Comparison of ENCODE assay signal across 14 cellular contexts in the genomic region with DNA sequence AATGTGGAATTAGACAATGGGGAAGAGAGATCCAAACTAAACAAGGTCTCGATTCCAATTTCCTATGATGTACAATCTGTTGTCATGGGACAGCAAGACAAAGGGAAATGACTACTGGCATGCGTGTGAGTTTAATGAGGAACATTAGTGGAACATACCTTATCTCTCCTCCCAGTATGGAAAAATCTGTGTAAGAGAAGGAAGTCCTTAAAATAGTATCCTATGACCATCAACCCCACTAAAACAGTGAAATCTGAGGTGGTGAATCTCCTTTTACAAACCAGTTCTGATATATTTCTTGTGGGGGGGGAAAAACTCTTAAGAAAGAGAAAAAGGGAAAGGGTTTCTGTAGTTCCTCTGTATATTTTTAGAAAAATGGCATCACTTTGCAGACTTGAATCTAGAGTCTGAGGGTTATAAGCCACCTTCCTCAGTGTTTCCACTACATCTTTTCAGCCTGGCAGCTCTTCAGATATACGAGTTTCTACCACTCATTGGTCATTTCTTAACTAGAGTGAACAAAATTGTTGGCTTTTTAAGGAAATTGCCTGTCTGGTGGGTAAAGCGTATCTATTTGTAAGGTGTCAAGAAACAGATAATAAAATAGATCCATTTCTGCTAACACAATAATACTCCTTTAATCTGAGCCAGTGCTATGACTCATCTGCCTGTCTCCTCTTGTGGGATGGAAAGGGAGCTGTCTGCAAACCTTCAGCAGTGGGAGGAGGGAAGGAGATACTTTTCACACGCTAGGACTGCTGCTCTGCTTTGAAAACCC. TPM values are rescaled to one million over a fixed set of nuclear protein-coding genes. Genes with fewer than 3 reads are reported as not detected.
DNase-seq lines count a peak whose midpoint lies in the region; ATAC-seq and TF ChIP-seq lines count a peak whose summit lies in the region.
"Had no signal": no experiment of that assay in that cellular context is flagged by ENCODE, and none has a peak within 500 bp of the region (broad histone marks: within the 10 kb centered on the region; RNA-seq: fewer than 3 reads in every experiment).

No MANE protein-coding gene starts in this region.

- in situ Hi-C loops in mammary epithelial cell (cut with MboI; ENCODE audit: low sequenced_read_pairs in 2 of 2) = no loop called here

- BruUV-seq in mammary epithelial cell (replicated peaks; lab: Mats Ljungman, UMichigan) = no TSS peak

- H3K27me3 ChIP-seq in MG63 = no peaks in the 10 kb centered on the region; the same call in 1 of the 2 replicates
- no peaks in the 10 kb centered on the region for H3K27me3 ChIP-seq in mammary epithelial cell (ENCODE audit: insufficient read depth, low read length)

- no peak overlapping the region for H3K4me3 Mint-ChIP-seq in natural killer cell
- H3K4me3 Mint-ChIP-seq: activated naive CD4-positive, alpha-beta T cell treated with anti-CD3 and anti-CD28 coated beads, Interleukin-2, amount 50 U/mL, for 24 hours; memory B cell had no signal

- intact Hi-C loops in mammary epithelial cell (cut with micrococcal nuclease) = loop anchor here (10.0 kb wide), 1 partner anchor 153 kb away; no protein-coding TSS in a partner anchor
- intact Hi-C loops in natural killer cell (cut with micrococcal nuclease) = no loop called here
- intact Hi-C loops in posterior cingulate gyrus (cut with DNase I) = no loop called here

- H4K20me1 ChIP-seq in mammary epithelial cell (ENCODE audit: insufficient read depth, low read length) = no peaks in the 10 kb centered on the region

- TF ChIP-seq CTCF in mammary epithelial cell (conservative IDR thresholded peaks at IDR 0.05 in 1 of 2, IDR thresholded peaks at IDR 0.05 in 1 of 2; ENCODE audit: extremely low read depth in 1 of 2, insufficient read depth in 1 of 2, low read depth in 1 of 2, low read length in 2 of 2) (no peak), natural killer cell (IDR thresholded peaks at IDR 0.05) (no peak)

- CTCF ChIA-PET in mammary epithelial cell (lab: Charles Lee; ENCODE audit: low non-redundant PET) = interaction anchor here (0.5 to 0.6 kb wide), 2 partner anchors 66 to 183 kb away, joined by 4 read pairs; no protein-coding TSS in a partner anchor

- H3K36me3 ChIP-seq in MG63 (no peaks in the 10 kb centered on the region), mammary epithelial cell (ENCODE audit: insufficient read depth, low read length) (no peaks in the 10 kb centered on the region)

- ATAC-seq in natural killer cell (no peak), HG02981 (IDR thresholded peaks at IDR 0.05; ENCODE audit: unreplicated experiment) (no peak)
- ATAC-seq: GM12878 had no signal

- H3K36me3 Mint-ChIP-seq in natural killer cell = no peaks in the 10 kb centered on the region
- H3K36me3 Mint-ChIP-seq: activated naive CD4-positive, alpha-beta T cell treated with anti-CD3 and anti-CD28 coated beads, Interleukin-2, amount 50 U/mL, for 24 hours; memory B cell had no signal

- H3K9ac ChIP-seq in mammary epithelial cell (ENCODE audit: insufficient read depth, low read length) = no peak overlapping the region

- no peak overlapping the region for H2AFZ ChIP-seq in mammary epithelial cell (ENCODE audit: low read depth, low read length)

- H3K4me1 ChIP-seq in mammary epithelial cell (ENCODE audit: insufficient read depth, low read length) = peaks cover 19% of the 10 kb centered on the region

- no peaks in the 10 kb centered on the region for H3K79me2 ChIP-seq in mammary epithelial cell (ENCODE audit: insufficient read depth, low read length)

- no peaks in the 10 kb centered on the region for H3K4me1 Mint-ChIP-seq in natural killer cell
- H3K4me1 Mint-ChIP-seq: activated naive CD4-positive, alpha-beta T cell treated with anti-CD3 and anti-CD28 coated beads, Interleukin-2, amount 50 U/mL, for 24 hours had no signal

- H3K27ac Mint-ChIP-seq in natural killer cell = no peak overlapping the region
- H3K27ac Mint-ChIP-seq: activated naive CD4-positive, alpha-beta T cell treated with anti-CD3 and anti-CD28 coated beads, Interleukin-2, amount 50 U/mL, for 24 hours; memory B cell had no signal

- H3K4me3 ChIP-seq in MG63 = no peak overlapping the region
- H3K4me3 ChIP-seq in mammary epithelial cell (replicated peaks in 1 of 3; ENCODE audit: insufficient read depth in 1 of 3, low read depth in 2 of 3, low read length in 3 of 3) = no peak overlapping the region
- H3K4me3 ChIP-seq: GM12878 had no signal

- no peaks in the 10 kb centered on the region for H3K9me3 Mint-ChIP-seq in natural killer cell
- H3K9me3 Mint-ChIP-seq: activated naive CD4-positive, alpha-beta T cell treated with anti-CD3 and anti-CD28 coated beads, Interleukin-2, amount 50 U/mL, for 24 hours; memory B cell had no signal

- DNase-seq in AG08395 (ENCODE audit: low spot score) = peak; percentile 84
- peak; percentile 52 for DNase-seq in MG63
- peak; percentile 64 for DNase-seq in mammary epithelial cell
- DNase-seq in lung microvascular endothelial cell (ENCODE audit: low read depth in 2 of 2) = peak; percentile 96 to 99
- no peak for DNase-seq in natural killer cell
- no peak for DNase-seq in posterior cingulate gyrus
- no peak for DNase-seq in NCI-H2196 treated with DMSO at 0.1 percent for 48 hours (lab: John Stamatoyannopoulos, UW; ENCODE audit: unreplicated experiment)
- DNase-seq: NCI-H1048; stimulated activated naive CD4-positive, alpha-beta T cell treated with Interleukin-2 at 50 U/mL for 16 hours had no signal

- peaks cover 42 to 64% of the 10 kb centered on the region in 2 donors for H3K27me3 Mint-ChIP-seq in natural killer cell (ENCODE audit: low read depth in 2 of 2)

- H3K9me3 ChIP-seq in MG63 (no peaks in the 10 kb centered on the region), mammary epithelial cell (replicated peaks; ENCODE audit: insufficient read depth, low read length) (no peaks in the 10 kb centered on the region)

- dilution Hi-C loops in mammary epithelial cell (cut with HindIII; ENCODE audit: low sequenced_read_pairs) = loop anchor here (5.0 kb wide), 1 partner anchor 50 kb away; no protein-coding TSS in a partner anchor

- H3K27ac ChIP-seq in mammary epithelial cell (ENCODE audit: insufficient read depth, low read depth, low read length) = no peak overlapping the region
- H3K27ac ChIP-seq: C4-2B had no signal

- 38% methylated on average over 5 of the region's 5 CpGs for WGBS in mammary epithelial cell (ENCODE audit: low coverage, missing lambda C conversion rate)

- H3K4me2 ChIP-seq in mammary epithelial cell (ENCODE audit: insufficient read depth, low read depth, low read length) = peak overlapping the region; percentile 58

RNA-seq across cellular contexts. Expression of gene TNFAIP8L3, which starts 3.0 kb away (rescaled TPM):
- 2.4 and 4.8 TPM in 2 replicates for total RNA-seq in MG63 (2014; rRNA removed; shearing (Covaris generic); ENCODE audit: low replicate concordance)
- total RNA-seq in mammary epithelial cell (1 to 10 TPM; 6.5 to 9.7 TPM), lung microvascular endothelial cell (69.1 and 112 TPM in 2 replicates), natural killer cell (not detected)
- 2.7 TPM for polyA plus RNA-seq in mammary epithelial cell
- 14.6 TPM for polyA minus RNA-seq in mammary epithelial cell
- total RNA-seq: GM12878 had no signal

Comparison
In these comparisons a context has a peak if more than half of its experiments do, and no peak if none do; other contexts are left out.
1. DNase-seq: peak in AG08395 (single experiment), MG63 (single experiment), mammary epithelial cell (single experiment) and lung microvascular endothelial cell (2 of 2); none in natural killer cell (single experiment), posterior cingulate gyrus (0 of 10) and NCI-H2196 treated with DMSO at 0.1 percent for 48 hours (single experiment).